8 cellular contexts compared by ENCODE assay signal in the genomic region with DNA sequence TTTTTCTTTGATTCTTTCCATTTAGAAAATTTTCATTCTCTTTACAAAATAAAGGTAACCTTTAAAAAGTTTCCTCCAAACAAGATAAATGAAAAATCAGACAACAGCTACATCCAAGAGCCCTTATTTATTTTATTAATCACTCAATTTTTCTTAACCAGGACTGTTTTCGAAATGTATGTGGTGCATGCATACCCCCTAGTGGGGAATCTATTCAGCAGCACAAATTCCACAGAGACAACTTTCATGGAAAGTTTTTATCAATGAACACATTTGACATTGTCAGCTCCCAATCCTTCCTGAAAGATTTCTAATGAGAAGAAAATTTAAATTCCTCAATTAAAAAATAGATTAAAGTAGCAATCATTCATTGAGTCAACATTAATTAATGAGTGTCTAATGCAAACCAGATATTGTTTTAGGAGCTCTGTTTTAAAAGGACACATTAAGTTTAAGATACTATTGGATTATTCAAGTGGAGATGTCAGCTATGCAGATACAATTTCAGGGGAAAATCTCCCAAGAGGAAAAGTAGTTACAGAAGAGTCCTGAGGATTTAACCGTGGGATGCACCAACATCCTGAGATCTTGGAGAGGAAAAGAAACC. TPM values are rescaled to one million over a fixed set of nuclear protein-coding genes. Genes with fewer than 3 reads are reported as not detected.
DNase-seq lines count a peak whose midpoint lies in the region; ATAC-seq and TF ChIP-seq lines count a peak whose summit lies in the region.

No MANE protein-coding gene starts in this region.

- DNase-seq in AG09309 (ENCODE audit: low read depth) (no peak), H4 (ENCODE audit: low spot score) (peak; percentile 35), activated B cell treated with CpG ODN at 0.5 μM for 24 hours (no peak), kidney tubule cell (ENCODE audit: low spot score) (peak; percentile 30), kidney glomerular epithelial cell (lab: John Stamatoyannopoulos, UW) (no peak), cerebellum (ENCODE audit: low spot score) (no peak), NCI-H1092 (lab: John Stamatoyannopoulos, UW) (no peak)
- no peak for DNase-seq in NK-92 treated with Interleukin-12 subunit alpha and Interleukin-12 subunit beta, amount 100 ng/mL, for 24 hours (lab: John Stamatoyannopoulos, UW)

- no peak overlapping the region for H3K27ac Mint-ChIP-seq in activated B cell treated with CpG ODN at 0.5 μM for 24 hours

- H3K4me3 ChIP-seq in AG09309 (ENCODE audit: control insufficient read depth, low read depth, low read length) = no peak overlapping the region

- H3K27me3 Mint-ChIP-seq in activated B cell treated with CpG ODN at 0.5 μM for 24 hours = peaks cover 23% of the 10 kb centered on the region

- CTCF ChIA-PET in activated B cell treated with CpG ODN at 0.5 μM for 24 hours (lab: Charles Lee) = interaction anchor here (0.8 to 3.6 kb wide), 6 partner anchors 9 to 1068 kb away, joined by 3 to 18 read pairs (median 4); a partner anchor contains a TSS

- no peaks in the 10 kb centered on the region for H3K36me3 Mint-ChIP-seq in activated B cell treated with CpG ODN at 0.5 μM for 24 hours (ENCODE audit: low read depth)

- H3K4me3 Mint-ChIP-seq in activated B cell treated with CpG ODN at 0.5 μM for 24 hours = no peak overlapping the region

- peak; percentile 77 for TF ChIP-seq CTCF in AG09309 (IDR thresholded peaks at IDR 0.05; ENCODE audit: control insufficient read depth, insufficient read depth, low read depth, low read length, missing control alignments)
- TF ChIP-seq CTCF in activated B cell treated with CpG ODN at 0.5 μM for 24 hours (IDR thresholded peaks at IDR 0.05) = peak; percentile 15

- no peaks in the 10 kb centered on the region for H3K9me3 Mint-ChIP-seq in activated B cell treated with CpG ODN at 0.5 μM for 24 hours

- no peak for ATAC-seq in activated B cell treated with CpG ODN at 0.5 μM for 24 hours (ENCODE audit: low read depth)

- H3K4me1 Mint-ChIP-seq in activated B cell treated with CpG ODN at 0.5 μM for 24 hours = peaks cover 3% of the 10 kb centered on the region

- POLR2A ChIA-PET in activated B cell treated with CpG ODN at 0.5 μM for 24 hours (lab: Charles Lee) = interaction anchor here (0.9 to 1.0 kb wide), 2 partner anchors 9 to 10 kb away, joined by 3 to 5 read pairs; a partner anchor contains a TSS

- intact Hi-C loops in activated B cell treated with CpG ODN at 0.5 μM for 24 hours (cut with micrococcal nuclease) = loop anchor here (1.0 to 5.0 kb wide), 3 partner anchors 112 to 1070 kb away; no protein-coding TSS in a partner anchor

RNA-seq across cellular contexts. Expression of a gene that starts 5.2 kb away (rescaled TPM):
- 23.6 and 27.7 TPM in 2 replicates for total RNA-seq in H4 (2014; rRNA removed; shearing (Covaris generic))
- total RNA-seq in activated B cell treated with CpG ODN at 0.5 μM for 24 hours (not detected in 2 replicates), cerebellum (2.2 TPM)

RNA-seq across cellular contexts. Expression of a gene that starts 8.8 kb away (rescaled TPM):
- total RNA-seq in H4 (2014; rRNA removed; shearing (Covaris generic)) = 82.8 and 108 TPM in 2 replicates
- total RNA-seq in activated B cell treated with CpG ODN at 0.5 μM for 24 hours (43.7 and 44.6 TPM in 2 replicates), cerebellum (51.4 TPM)

RNA-seq across cellular contexts. Expression of a gene that starts 57.9 kb away (rescaled TPM):
- 5.8 and 6.0 TPM in 2 replicates for total RNA-seq in H4 (2014; rRNA removed; shearing (Covaris generic))
- not detected in 2 replicates for total RNA-seq in activated B cell treated with CpG ODN at 0.5 μM for 24 hours
- total RNA-seq in cerebellum = not detected

Comparison
In these comparisons a context has a peak if more than half of its experiments do, and no peak if none do; other contexts are left out.
1. DNase-seq: peak in H4 (single experiment) and kidney tubule cell (single experiment); none in AG09309 (single experiment), activated B cell treated with CpG ODN at 0.5 μM for 24 hours (single experiment), kidney glomerular epithelial cell (single experiment), NK-92 treated with Interleukin-12 subunit alpha and Interleukin-12 subunit beta, amount 100 ng/mL, for 24 hours (single experiment), cerebellum (single experiment) and NCI-H1092 (single experiment).